In the genomic region with DNA sequence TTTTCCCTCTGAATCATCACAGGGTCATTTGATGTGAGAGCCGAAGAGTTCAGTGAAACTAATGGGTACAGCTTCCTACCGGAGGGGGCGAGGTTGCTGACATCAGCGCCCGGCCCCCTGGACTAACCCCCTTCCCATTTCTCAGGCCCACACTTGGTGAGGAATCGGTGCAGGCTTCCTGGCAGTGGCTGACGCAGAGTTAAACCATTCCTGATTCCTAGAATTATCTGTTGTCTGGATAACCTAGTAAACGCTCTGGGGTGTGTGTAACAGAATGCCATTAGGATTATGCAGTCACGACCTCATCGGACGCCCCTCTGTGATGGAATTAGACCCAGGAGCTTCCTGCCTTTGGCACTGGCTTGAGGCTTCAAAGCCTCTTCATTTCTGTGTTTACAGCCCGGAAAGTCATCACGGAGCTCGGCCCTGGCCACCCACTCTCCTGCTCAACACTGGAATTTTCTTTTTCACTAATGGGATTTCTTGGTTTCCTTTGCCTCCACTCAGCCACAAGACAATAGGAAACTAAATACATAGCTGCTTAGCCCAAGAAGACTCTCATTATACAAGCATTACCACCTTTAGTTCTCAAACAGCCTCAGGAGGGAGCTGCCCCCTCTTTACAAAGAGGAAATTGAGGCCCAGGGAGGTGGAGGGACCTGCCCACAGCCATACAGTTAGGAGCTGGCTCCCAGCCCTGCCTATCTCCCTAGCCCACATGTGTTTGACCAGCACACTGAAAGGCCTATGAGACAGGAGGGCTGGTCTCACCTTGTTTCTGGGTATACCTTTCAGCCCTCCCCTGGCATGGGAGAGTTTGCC, we compare ENCODE assay signal across 9 cellular contexts.
DNase-seq lines count a peak whose midpoint lies in the region; ATAC-seq, FAIRE-seq and TF ChIP-seq lines count a peak whose summit lies in the region.
"Had no signal": no experiment of that assay in that cellular context is flagged by ENCODE, and none has a peak within 500 bp of the region (broad histone marks: within the 10 kb centered on the region; RNA-seq: fewer than 3 reads in every experiment).

No MANE protein-coding gene starts in this region.

- ATAC-seq in gastroesophageal sphincter, result peak; percentile 29

- no peak for TF ChIP-seq CTCF in WERI-Rb-1 (IDR thresholded peaks at IDR 0.05; ENCODE audit: low read depth, low read length)
- TF ChIP-seq CTCF in gastroesophageal sphincter (IDR thresholded peaks at IDR 0.05), result peak in 3 of 4 experiments; percentile 8 to 47 (median 30)
- peak in 1 of 4 experiments; percentile 15 for TF ChIP-seq CTCF in sigmoid colon (IDR thresholded peaks at IDR 0.05)

- TF ChIP-seq EP300 in gastroesophageal sphincter (IDR thresholded peaks at IDR 0.05) (no peak), sigmoid colon (IDR thresholded peaks at IDR 0.05) (peak in 2 of 4 donors; percentile 12 to 71)

- H3K27me3 ChIP-seq in WERI-Rb-1 (ENCODE audit: insufficient read depth, low read depth, severe bottlenecking) (no peaks in the 10 kb centered on the region), gastroesophageal sphincter (no peaks in the 10 kb centered on the region), sigmoid colon (no peaks in the 10 kb centered on the region)

- H3K9me3 ChIP-seq in WERI-Rb-1 (ENCODE audit: severe bottlenecking), result no peaks in the 10 kb centered on the region
- no peaks in the 10 kb centered on the region for H3K9me3 ChIP-seq in gastroesophageal sphincter
- H3K9me3 ChIP-seq in sigmoid colon, result no peaks in the 10 kb centered on the region

- H3K27ac ChIP-seq in WERI-Rb-1 (no peak overlapping the region), gastroesophageal sphincter (peak overlapping the region; percentile 94 to 96 (median 96)), sigmoid colon (peak overlapping the region; percentile 87 to 96 (median 90))

- H3K36me3 ChIP-seq in WERI-Rb-1, result no peaks in the 10 kb centered on the region; the same call in 1 of the 2 replicates
- H3K36me3 ChIP-seq in gastroesophageal sphincter, result no peaks in the 10 kb centered on the region
- H3K36me3 ChIP-seq in sigmoid colon, result peaks cover 0 to 4% (median 0%) of the 10 kb centered on the region in 4 donors

- FAIRE-seq in G401.6 (lab: Jason Lieb, UNC), result peak; percentile 98

- peak; percentile 27 for DNase-seq in WERI-Rb-1
- no peak for DNase-seq in sigmoid colon
- DNase-seq in COR-L47 (lab: John Stamatoyannopoulos, UW), result no peak
- DNase-seq in medulla oblongata (ENCODE audit: extremely low spot score), result no peak
- no peak for DNase-seq in NCI-H2227 treated with DMSO at 0.1 percent for 48 hours (lab: John Stamatoyannopoulos, UW)
- no peak for DNase-seq in NCI-H1092 (lab: John Stamatoyannopoulos, UW)
- DNase-seq: midbrain had no signal

- TF ChIP-seq POLR2A in gastroesophageal sphincter (IDR thresholded peaks at IDR 0.05) (no peak), sigmoid colon (IDR thresholded peaks at IDR 0.05) (no peak)

- peaks cover 10 to 74% (median 37%) of the 10 kb centered on the region in 3 donors for H3K4me1 ChIP-seq in gastroesophageal sphincter
- peaks cover 0 to 63% (median 54%) of the 10 kb centered on the region in 4 donors for H3K4me1 ChIP-seq in sigmoid colon

- intact Hi-C loops in sigmoid colon (cut with DNase I), result no loop called here

- no peak overlapping the region for H3K4me3 ChIP-seq in WERI-Rb-1 (ENCODE audit: low read depth, low read length)
- peak overlapping the region in 1 of 2 donors; percentile 34 for H3K4me3 ChIP-seq in gastroesophageal sphincter
- peak overlapping the region in 3 of 4 donors; percentile 6 to 21 (median 13) for H3K4me3 ChIP-seq in sigmoid colon

- WGBS in gastroesophageal sphincter (ENCODE audit: low coverage in 1 of 2), 2 donors, result 5 to 12% methylated on average over 3 to 5 of the region's 14 CpGs
- WGBS in sigmoid colon, 2 donors, result 74 to 79% methylated on average over 14 of the region's 14 CpGs
